ENCODE assay signal across 19 cellular contexts in genomic region chr16:84677849-84678248, GRCh38. TPM values are rescaled to one million over a fixed set of nuclear protein-coding genes. Genes with fewer than 3 reads are reported as not detected.
A peak's percentile ranks its signal among the peaks of the same experiment; 100 is the strongest.
DNase-seq lines count a peak whose midpoint lies in the region; ATAC-seq, FAIRE-seq and TF ChIP-seq lines count a peak whose summit lies in the region.
"Had no signal": no experiment of that assay in that cellular context is flagged by ENCODE, and none has a peak within 500 bp of the region (broad histone marks: within the 10 kb centered on the region; RNA-seq: fewer than 3 reads in every experiment).

No MANE protein-coding gene starts in this region.

- H3K79me1 ChIP-seq in neuronal stem cell (ENCODE audit: low read depth, low read length), result no peaks in the 10 kb centered on the region

- H2AFZ ChIP-seq in K562 (ENCODE audit: low read depth, low read length) (peak overlapping the region; percentile 69; the same call in 1 of the 2 replicates), neuronal stem cell (ENCODE audit: low read length) (peak overlapping the region; percentile 83)

- H4K8ac ChIP-seq in neuronal stem cell (ENCODE audit: low read depth, low read length), result no peak overlapping the region

- TF ChIP-seq EP300 in K562 (IDR thresholded peaks at IDR 0.05; ENCODE audit: low read length) (no peak), transverse colon (IDR thresholded peaks at IDR 0.05; ENCODE audit: low read depth) (no peak)

- no peak overlapping the region for H3K14ac ChIP-seq in neuronal stem cell (ENCODE audit: low read length)

- H3K9ac ChIP-seq in K562 (ENCODE audit: insufficient read depth in 1 of 2, low read depth in 2 of 2, low read length in 2 of 2) (no peak overlapping the region; a peak in 1 of 4 replicates), neuronal stem cell (ENCODE audit: low read depth, low read length, poor library complexity) (no peak overlapping the region)

- H3K79me2 ChIP-seq in K562 (ENCODE audit: control insufficient read depth, insufficient read depth, low read length), result no peaks in the 10 kb centered on the region

- H3K9me3 ChIP-seq in K562 (replicated peaks; ENCODE audit: control insufficient read depth, insufficient read depth, low read depth, low read length), result no peaks in the 10 kb centered on the region
- H3K9me3 ChIP-seq in neuronal stem cell (replicated peaks in 1 of 2; ENCODE audit: control insufficient read depth in 2 of 2, insufficient read depth in 1 of 2, low read depth in 1 of 2, low read length in 2 of 2), result no peaks in the 10 kb centered on the region
- H3K9me3 ChIP-seq in transverse colon, result no peaks in the 10 kb centered on the region

- TF ChIP-seq CTCF in K562 (IDR thresholded peaks at IDR 0.05 in 2 of 3, conservative IDR thresholded peaks at IDR 0.05 in 1 of 3; ENCODE audit: insufficient read depth in 2 of 3, low read depth in 1 of 3, low read length in 3 of 3) (no peak), transverse colon (IDR thresholded peaks at IDR 0.05) (no peak)

- H2BK12ac ChIP-seq in neuronal stem cell (ENCODE audit: low read length), result no peak overlapping the region

- no peak overlapping the region for H2BK15ac ChIP-seq in neuronal stem cell (ENCODE audit: low read length)

- H2AK5ac ChIP-seq in neuronal stem cell (ENCODE audit: low read depth, low read length), result no peak overlapping the region

- in situ Hi-C loops in K562 (cut with MboI), result no loop called here
- in situ Hi-C loops in transverse colon (cut with MboI; ENCODE audit: low pct_ligation_motif_present in 1 of 4, low pct_unique_long_range_greater_than_20kb in 1 of 4, low sequenced_read_pairs in 3 of 4), result loop anchor here in 1 of 4 donors (5.0 kb wide), 1 partner anchor 44 kb away; no protein-coding TSS in a partner anchor

- peak; percentile 48 for FAIRE-seq in K562 (lab: Jason Lieb, UNC)
- FAIRE-seq: RCC 7860 had no signal

- H3K27me3 ChIP-seq in K562 (ENCODE audit: control insufficient read depth in 2 of 2, insufficient read depth in 2 of 2, low read length in 2 of 2), result peaks cover 22 to 42% of the 10 kb centered on the region in 2 experiments
- H3K27me3 ChIP-seq in neuronal stem cell (ENCODE audit: control insufficient read depth in 3 of 3, insufficient read depth in 3 of 3, low read depth in 1 of 3, low read length in 3 of 3), result no peaks in the 10 kb centered on the region
- H3K27me3 ChIP-seq in transverse colon, result no peaks in the 10 kb centered on the region

- ATAC-seq in K562, result peak; percentile 32
- no peak for ATAC-seq in GM19452 (IDR thresholded peaks at IDR 0.05; ENCODE audit: unreplicated experiment)
- ATAC-seq: Right ventricle myocardium inferior had no signal

- CTCF ChIA-PET in K562 (lab: Yijun Ruan, JAX; ENCODE audit: low intra/inter-chr PET ratio), result no interaction called here
- CTCF ChIA-PET in HEK293T (lab: Yijun Ruan, JAX), result interaction anchor here (1.2 kb wide), 1 partner anchor 48 kb away, joined by 3 read pairs; no protein-coding TSS in a partner anchor

- no TSS peak for BruUV-seq in K562 (replicated peaks; lab: Mats Ljungman, UMichigan)

- H3K4me1 ChIP-seq in K562 (replicated peaks in 1 of 2; ENCODE audit: control insufficient read depth in 2 of 2, insufficient read depth in 2 of 2, low read length in 2 of 2) (peaks cover 7 to 8% of the 10 kb centered on the region in 2 experiments; a peak in 4 of 5 replicates), neuronal stem cell (ENCODE audit: control insufficient read depth in 2 of 2, insufficient read depth in 1 of 2, low read depth in 1 of 2, low read length in 2 of 2) (peaks cover 0 to 2% of the 10 kb centered on the region in 2 donors), transverse colon (no peaks in the 10 kb centered on the region)

- H3K9me1 ChIP-seq in K562 (ENCODE audit: control insufficient read depth, insufficient read depth, low read length), result no peaks in the 10 kb centered on the region

- H4K91ac ChIP-seq in neuronal stem cell (ENCODE audit: low read depth, low read length, poor library complexity), result no peak overlapping the region

- DNase-seq in NCI-H524 (lab: John Stamatoyannopoulos, UW) (peak; percentile 58 to 88), K562 (ENCODE audit: extremely low read depth in 1 of 4, low spot score in 3 of 4) (no peak), neuronal stem cell (ENCODE audit: low spot score) (no peak), transverse colon (no peak), T-helper 9 cell (no peak), HEK293T (ENCODE audit: extremely low spot score) (no peak)
- DNase-seq: ACHN; C1 segment of cervical spinal cord; DMS79 treated with DMSO at 0.1 percent for 48 hours; HCEC 1CT; Karpas-422; NCI-H1417 treated with DMSO at 0.1 percent for 48 hours; NCI-H2029; NCI-H2171; NK-92 treated with Interleukin-12 subunit alpha and Interleukin-12 subunit beta, amount 100 ng/mL, for 24 hours; SW 1271 had no signal

- H2BK120ac ChIP-seq in neuronal stem cell (ENCODE audit: low read depth, low read length), result no peak overlapping the region

- TF ChIP-seq RAD21 in K562 (CRISPR knock-in tag; conservative IDR thresholded peaks at IDR 0.05 in 1 of 2, IDR thresholded peaks at IDR 0.05 in 1 of 2), result no peak

- H3K4me3 ChIP-seq in K562 (no peak overlapping the region), neuronal stem cell (ENCODE audit: low read length in 2 of 2) (no peak overlapping the region), transverse colon (no peak overlapping the region)

- TF ChIP-seq POLR2A in K562 (conservative IDR thresholded peaks at IDR 0.05) (no peak), transverse colon (IDR thresholded peaks at IDR 0.05) (no peak)

- 15% methylated on average over 10 of the region's 10 CpGs for WGBS in K562 (ENCODE audit: insufficient coverage, low coverage, missing lambda C conversion rate)
- WGBS in neuronal stem cell (ENCODE audit: extremely low coverage in 2 of 2, insufficient read length in 2 of 2, insufficient replicate concordance in 1 of 2), 2 donors, result no CpG with 5 or more reads among the region's 10 CpGs
- 60 to 72% methylated on average over 3 to 10 of the region's 10 CpGs for WGBS in transverse colon (ENCODE audit: low coverage in 1 of 2), 2 donors

- H4K20me1 ChIP-seq in K562 (replicated peaks; ENCODE audit: control insufficient read depth, insufficient read depth, low read length), result no peaks in the 10 kb centered on the region; the same call in 1 of the 2 replicates

- H3K4me2 ChIP-seq in K562 (ENCODE audit: insufficient read depth, low read length), result 0 out of 2 replicates have a peak overlapping the region, but pooled peaks have one; percentile 9
- no peak overlapping the region for H3K4me2 ChIP-seq in neuronal stem cell (ENCODE audit: insufficient read depth, low read length, poor library complexity, severe bottlenecking)

- intact Hi-C loops in K562 (cut with micrococcal nuclease) (no loop called here), transverse colon (cut with DNase I; ENCODE audit: low total_unique reads) (loop anchor here (10.0 kb wide), 1 partner anchor 287 kb away; no protein-coding TSS in a partner anchor)

- H3K27ac ChIP-seq in K562 (ENCODE audit: extremely low read depth, low read depth, low read length) (no peak overlapping the region), neuronal stem cell (replicated peaks; ENCODE audit: low read length) (no peak overlapping the region), transverse colon (no peak overlapping the region)

- H3K36me3 ChIP-seq in K562 (ENCODE audit: control insufficient read depth, insufficient read depth, low read length), result no peaks in the 10 kb centered on the region
- H3K36me3 ChIP-seq in neuronal stem cell (replicated peaks in 1 of 2; ENCODE audit: control insufficient read depth in 2 of 2, insufficient read depth in 2 of 2, low read length in 2 of 2), result no peaks in the 10 kb centered on the region
- H3K36me3 ChIP-seq in transverse colon, result no peaks in the 10 kb centered on the region

- H3K18ac ChIP-seq in neuronal stem cell (ENCODE audit: low read length), result no peak overlapping the region

- no peak overlapping the region for H3K4ac ChIP-seq in neuronal stem cell (ENCODE audit: low read length)

- H3K23ac ChIP-seq in neuronal stem cell (ENCODE audit: low read depth, low read length, poor library complexity), result no peak overlapping the region

- no peak overlapping the region for H2BK5ac ChIP-seq in neuronal stem cell (ENCODE audit: low read length)

- POLR2A ChIA-PET in K562 (lab: Yijun Ruan, JAX), result interaction anchor here (0.5 kb wide), 1 partner anchor 360 kb away, joined by 3 read pairs; no protein-coding TSS in a partner anchor
- POLR2A ChIA-PET in HEK293T (lab: Yijun Ruan, JAX), result no interaction called here

RNA-seq across cellular contexts. Expression of gene USP10, which starts 22.0 kb away (rescaled TPM):
- total RNA-seq in K562 (2011; cell fraction: chromatin; rRNA removed; ENCODE audit: low replicate concordance), result 154 and 338 TPM in 2 replicates
- total RNA-seq in K562 (2011; cell fraction: nucleolus; rRNA removed), result 84.7 and 99.0 TPM in 2 replicates
- 165 and 228 TPM in 2 replicates for total RNA-seq in K562 (2011; cell fraction: nucleoplasm; rRNA removed)
- total RNA-seq in K562 (2014; rRNA removed) (78.1 and 96.9 TPM in 2 replicates), K562 (2014; rRNA removed; fragmentation: Illumina TruSeq; extraction: Trizol) (116 and 129 TPM in 2 replicates), K562 (2015; rRNA removed; fragmentation: Illumina TruSeq; extraction: Trizol) (113 and 121 TPM in 2 replicates), K562 (2021) (166 and 171 TPM in 2 replicates), transverse colon (10 to 100 TPM; 23.6 to 56.8 (median 45.4) TPM)
- polyA plus RNA-seq in K562 (2011; rRNA removed) (130 and 174 TPM in 2 replicates), K562 (2014; fragmentation: Illumina TruSeq; extraction: Trizol) (161 and 197 TPM in 2 replicates), K562 (2014; fragmentation: Nextera tagmentation; extraction: Ambion mirVana) (10 to 100 TPM; 61.7 to 61.9 TPM), K562 (2014; rRNA removed) (87.2 and 93.2 TPM in 2 replicates)
- polyA plus RNA-seq in K562 (2011; cell fraction: cytosol; rRNA removed), result 147 and 220 TPM in 2 replicates
- 170 and 240 TPM in 2 replicates for polyA plus RNA-seq in K562 (2011; cell fraction: nucleus; rRNA removed)
- polyA plus RNA-seq in K562 (2012), result 98.9 and 130 TPM in 2 replicates
- 228 and 275 TPM in 2 replicates for polyA minus RNA-seq in K562 (2011; rRNA and poly(A)+ RNA removed)
- 118 and 134 TPM in 2 replicates for polyA minus RNA-seq in K562 (2011; cell fraction: cytosol; rRNA and poly(A)+ RNA removed)
- polyA minus RNA-seq in K562 (2011; cell fraction: nucleus; rRNA and poly(A)+ RNA removed), result 62.6 and 87.9 TPM in 2 replicates
- polyA plus RNA-seq in neuronal stem cell (2013, experiment 1 of 2), result 92.1 TPM
- polyA plus RNA-seq in neuronal stem cell (2013, experiment 2 of 2), result 91.9 TPM

RNA-seq across cellular contexts. Expression of gene KLHL36, which starts 29.5 kb away (rescaled TPM):
- 52.2 and 130 TPM in 2 replicates for total RNA-seq in K562 (2011; cell fraction: chromatin; rRNA removed; ENCODE audit: low replicate concordance)
- total RNA-seq in K562 (2011; cell fraction: nucleolus; rRNA removed), result 84.1 and 104 TPM in 2 replicates
- 79.9 and 86.4 TPM in 2 replicates for total RNA-seq in K562 (2011; cell fraction: nucleoplasm; rRNA removed)
- total RNA-seq in K562 (2014; rRNA removed) (30.6 and 40.4 TPM in 2 replicates), K562 (2014; rRNA removed; fragmentation: Illumina TruSeq; extraction: Trizol) (15.5 and 16.6 TPM in 2 replicates), K562 (2015; rRNA removed; fragmentation: Illumina TruSeq; extraction: Trizol) (18.5 and 21.1 TPM in 2 replicates), K562 (2021) (48.6 and 51.2 TPM in 2 replicates), transverse colon (10 to 100 TPM; 38.0 to 75.5 (median 66.7) TPM)
- polyA plus RNA-seq in K562 (2011; rRNA removed) (25.6 and 34.8 TPM in 2 replicates), K562 (2014; fragmentation: Illumina TruSeq; extraction: Trizol) (16.5 and 20.7 TPM in 2 replicates), K562 (2014; fragmentation: Nextera tagmentation; extraction: Ambion mirVana) (1 to 10 TPM; 2.1 to 2.5 TPM), K562 (2014; rRNA removed) (25.4 and 30.1 TPM in 2 replicates)
- 33.1 and 49.1 TPM in 2 replicates for polyA plus RNA-seq in K562 (2011; cell fraction: cytosol; rRNA removed)
- 59.7 and 85.8 TPM in 2 replicates for polyA plus RNA-seq in K562 (2011; cell fraction: nucleus; rRNA removed)
- polyA plus RNA-seq in K562 (2012), result 22.4 and 33.6 TPM in 2 replicates
- polyA minus RNA-seq in K562 (2011; rRNA and poly(A)+ RNA removed), result 31.9 and 39.3 TPM in 2 replicates
- polyA minus RNA-seq in K562 (2011; cell fraction: cytosol; rRNA and poly(A)+ RNA removed), result 43.7 and 62.8 TPM in 2 replicates
- 33.7 and 40.1 TPM in 2 replicates for polyA minus RNA-seq in K562 (2011; cell fraction: nucleus; rRNA and poly(A)+ RNA removed)
- polyA plus RNA-seq in neuronal stem cell (2013, experiment 1 of 2), result 7.4 TPM
- polyA plus RNA-seq in neuronal stem cell (2013, experiment 2 of 2), result 8.0 TPM

RNA-seq across cellular contexts. Expression of gene COTL1, which starts 60.0 kb away (rescaled TPM):
- total RNA-seq in K562 (2011; cell fraction: chromatin; rRNA removed; ENCODE audit: low replicate concordance), result 27.5 and 42.5 TPM in 2 replicates
- total RNA-seq in K562 (2011; cell fraction: nucleolus; rRNA removed), result 32.2 and 34.5 TPM in 2 replicates
- total RNA-seq in K562 (2011; cell fraction: nucleoplasm; rRNA removed), result 35.0 and 39.8 TPM in 2 replicates
- 117 and 145 TPM in 2 replicates for total RNA-seq in K562 (2014; rRNA removed)
- total RNA-seq in K562 (2014; rRNA removed; fragmentation: Illumina TruSeq; extraction: Trizol), result 49.5 and 60.5 TPM in 2 replicates
- 71.8 and 72.5 TPM in 2 replicates for total RNA-seq in K562 (2015; rRNA removed; fragmentation: Illumina TruSeq; extraction: Trizol)
- total RNA-seq in K562 (2021), result 185 and 186 TPM in 2 replicates
- 33.9 and 39.4 TPM in 2 replicates for polyA plus RNA-seq in K562 (2011; rRNA removed)
- polyA plus RNA-seq in K562 (2011; cell fraction: cytosol; rRNA removed), result 54.4 and 79.1 TPM in 2 replicates
- polyA plus RNA-seq in K562 (2011; cell fraction: nucleus; rRNA removed), result 33.5 and 46.0 TPM in 2 replicates
- 111 and 131 TPM in 2 replicates for polyA plus RNA-seq in K562 (2012)
- polyA plus RNA-seq in K562 (2014; fragmentation: Illumina TruSeq; extraction: Trizol), result 161 TPM in 2 replicates
- 10 to 100 TPM; 27.7 to 33.4 TPM for polyA plus RNA-seq in K562 (2014; fragmentation: Nextera tagmentation; extraction: Ambion mirVana)
- polyA plus RNA-seq in K562 (2014; rRNA removed), result 91.2 and 100 TPM in 2 replicates
- polyA minus RNA-seq in K562 (2011; rRNA and poly(A)+ RNA removed), result 21.2 and 25.2 TPM in 2 replicates
- 32.1 and 32.6 TPM in 2 replicates for polyA minus RNA-seq in K562 (2011; cell fraction: cytosol; rRNA and poly(A)+ RNA removed)
- polyA minus RNA-seq in K562 (2011; cell fraction: nucleus; rRNA and poly(A)+ RNA removed), result 15.1 and 19.7 TPM in 2 replicates
- polyA plus RNA-seq in neuronal stem cell (2013, experiment 1 of 2), result 222 TPM
- polyA plus RNA-seq in neuronal stem cell (2013, experiment 2 of 2), result 221 TPM
- 10 to 100 TPM; 31.1 to 78.9 (median 47.9) TPM for total RNA-seq in transverse colon

Comparison
In these comparisons a context has a peak if more than half of its experiments do, and no peak if none do; other contexts are left out.
1. DNase-seq: peak in NCI-H524 (2 of 2); none in K562 (0 of 4), neuronal stem cell (single experiment), transverse colon (single experiment), T-helper 9 cell (single experiment) and HEK293T (single experiment).